ENCODE assay signal across 22 cellular contexts in genomic region chr5:80479713-80480112, GRCh38.
"Had no signal": no experiment of that assay in that cellular context is flagged by ENCODE, and none has a peak within 500 bp of the region (broad histone marks: within the 10 kb centered on the region; RNA-seq: fewer than 3 reads in every experiment).

No MANE protein-coding gene starts in this region.

- ATAC-seq: gastrocnemius medialis; left cardiac atrium; left lung; naive thymus-derived CD8-positive, alpha-beta T cell; sciatic nerve; stimulated activated effector memory CD8-positive, alpha-beta T cell treated with anti-CD3 and anti-CD28 coated beads, Interleukin-12 subunit alpha, Interleukin-12 subunit beta, amount 100 ng/mL, for 72 hours; upper lobe of right lung had no signal

- H3K4me3 ChIP-seq: dorsolateral prefrontal cortex, gastrocnemius medialis, left lung, prostate gland, right atrium auricular region, stomach, thyroid gland, upper lobe of right lung, uterus had no signal

- H3K27me3 Mint-ChIP-seq: naive thymus-derived CD8-positive, alpha-beta T cell had no signal

- H3K9me3 ChIP-seq: prostate gland, thyroid gland had no signal

- H3K4me1 Mint-ChIP-seq: naive thymus-derived CD8-positive, alpha-beta T cell; nephron progenitor cell; stimulated activated effector memory CD8-positive, alpha-beta T cell treated with anti-CD3 and anti-CD28 coated beads, Interleukin-12 subunit alpha, Interleukin-12 subunit beta, amount 100 ng/mL, for 72 hours had no signal

- H3K36me3 ChIP-seq: uterus had no signal

- H3K27ac Mint-ChIP-seq: endodermal cell; naive thymus-derived CD8-positive, alpha-beta T cell; stimulated activated effector memory CD8-positive, alpha-beta T cell treated with anti-CD3 and anti-CD28 coated beads, Interleukin-12 subunit alpha, Interleukin-12 subunit beta, amount 100 ng/mL, for 72 hours had no signal

- H3K27me3 ChIP-seq: dorsolateral prefrontal cortex, gastrocnemius medialis, left lung, right atrium auricular region, stomach, thyroid gland, upper lobe of right lung, uterus had no signal

- H3K27ac ChIP-seq: gastrocnemius medialis, left lung, prostate gland, right atrium auricular region, stomach, thyroid gland, upper lobe of right lung, uterus had no signal

- H3K4me3 Mint-ChIP-seq: endodermal cell; naive thymus-derived CD8-positive, alpha-beta T cell; nephron progenitor cell; stimulated activated effector memory CD8-positive, alpha-beta T cell treated with anti-CD3 and anti-CD28 coated beads, Interleukin-12 subunit alpha, Interleukin-12 subunit beta, amount 100 ng/mL, for 72 hours had no signal

- DNase-seq: dorsolateral prefrontal cortex; effector CD4-positive, alpha-beta T cell; endodermal cell; erythroblast; gastrocnemius medialis; head of caudate nucleus; left cardiac atrium; left lung; naive thymus-derived CD8-positive, alpha-beta T cell; nephron progenitor cell; nucleus accumbens; stimulated activated CD4-positive, alpha-beta T cell treated with anti-CD3 and anti-CD28 coated beads, Interleukin-2, amount 100 ng/mL, for 24 hours; stimulated activated CD4-positive, alpha-beta T cell treated with anti-CD3 and anti-CD28 coated beads, Interleukin-4, amount 100 ng/mL, for 24 hours; stimulated activated naive CD4-positive, alpha-beta T cell treated with Interleukin-2 at 50 U/mL for 16 hours; stomach; thyroid gland; upper lobe of right lung; uterus had no signal

- H3K4me1 ChIP-seq: gastrocnemius medialis, left lung, prostate gland, right atrium auricular region, thyroid gland, upper lobe of right lung, uterus had no signal
